ENCODE assay signal across 25 cellular contexts in genomic region chrX:104641176-104641575, GRCh38.
A peak's percentile ranks its signal among the peaks of the same experiment; 100 is the strongest.
DNase-seq lines count a peak whose midpoint lies in the region; ATAC-seq and TF ChIP-seq lines count a peak whose summit lies in the region.
"Had no signal": no experiment of that assay in that cellular context is flagged by ENCODE, and none has a peak within 500 bp of the region (broad histone marks: within the 10 kb centered on the region; RNA-seq: fewer than 3 reads in every experiment).

No MANE protein-coding gene starts in this region.

- no peaks in the 10 kb centered on the region for H4K20me1 ChIP-seq in GM23338 (replicated peaks; ENCODE audit: insufficient read depth)

- H3K9me3 Mint-ChIP-seq in GM23338, result peaks cover 15% of the 10 kb centered on the region

- no peaks in the 10 kb centered on the region for H3K4me1 ChIP-seq in GM23338 (ENCODE audit: insufficient read depth)
- H3K4me1 ChIP-seq: esophagus muscularis mucosa, left lung, psoas muscle, stomach had no signal

- H3F3A ChIP-seq in GM23338 (replicated peaks; ENCODE audit: low read depth), result no peaks in the 10 kb centered on the region

- H3K9me2 ChIP-seq in GM23338 (ENCODE audit: insufficient read depth), result no peaks in the 10 kb centered on the region

- H3K79me2 ChIP-seq in GM23338 (replicated peaks; ENCODE audit: insufficient read depth), result no peaks in the 10 kb centered on the region

- peak; percentile 42 to 61 for TF ChIP-seq CTCF in GM23338 (conservative IDR thresholded peaks at IDR 0.05; ENCODE audit: low read depth in 2 of 2)

- in situ Hi-C loops in SK-MEL-5 (cut with HindIII; ENCODE audit: low pct_unique_long_range_greater_than_20kb, low sequenced_read_pairs), result no loop called here

- no peak overlapping the region for H2AFZ ChIP-seq in GM23338

- H3K4me1 Mint-ChIP-seq in GM23338, result no peaks in the 10 kb centered on the region
- H3K4me1 Mint-ChIP-seq: CD4-positive, CD25-positive, alpha-beta regulatory T cell; neural crest cell had no signal

- no peak overlapping the region for H3K4me3 ChIP-seq in GM23338
- H3K4me3 ChIP-seq: esophagus muscularis mucosa, left lung, psoas muscle, SK-N-MC, stomach had no signal

- no peaks in the 10 kb centered on the region for H3K27me3 Mint-ChIP-seq in GM23338 (ENCODE audit: insufficient read depth, low read depth, poor library complexity)
- H3K27me3 Mint-ChIP-seq: CD4-positive, CD25-positive, alpha-beta regulatory T cell had no signal

- ATAC-seq in GM23338 (peak; percentile 86), HG02798 (IDR thresholded peaks at IDR 0.05; ENCODE audit: poor library complexity, unreplicated experiment) (no peak), HG02571 (IDR thresholded peaks at IDR 0.05; ENCODE audit: unreplicated experiment) (no peak)
- ATAC-seq: activated CD4-positive, CD25-positive, alpha-beta regulatory T cell treated with anti-CD3 and anti-CD28 coated beads, Interleukin-2, amount 50 U/mL, for 24 hours; left lung; psoas muscle had no signal

- H3K4me2 ChIP-seq in GM23338, result no peak overlapping the region

- H3K36me3 ChIP-seq in GM23338 (ENCODE audit: insufficient read depth), result no peaks in the 10 kb centered on the region
- H3K36me3 ChIP-seq: esophagus muscularis mucosa, left lung, stomach had no signal

- DNase-seq in ELF-1 (ENCODE audit: low read depth, low spot score) (peak; percentile 30), GM23338 (ENCODE audit: low spot score) (peak; percentile 59), SK-MEL-5 (ENCODE audit: low read depth, low spot score) (peak; percentile 4), iPS DF 4.7 (ENCODE audit: extremely low read depth, low spot score) (peak; percentile 28), pons (ENCODE audit: low spot score) (no peak), NCI-H2227 (lab: John Stamatoyannopoulos, UW; ENCODE audit: unreplicated experiment) (no peak)
- DNase-seq: CD4-positive, CD25-positive, alpha-beta regulatory T cell; DND-41; effector CD4-positive, alpha-beta T cell; Kasumi-1; left lung; NCI-H1092; NCI-H2029 treated with DMSO at 0.1 percent for 48 hours; NCI-H446 treated with DMSO at 0.1 percent for 48 hours; psoas muscle; stimulated activated CD4-positive, alpha-beta T cell treated with anti-CD3 and anti-CD28 coated beads, Interleukin-4, amount 100 ng/mL, for 4 hours; stomach; T-helper 9 cell had no signal

- peaks cover 7% of the 10 kb centered on the region; the same call in 2 of the 3 replicates for H3K36me3 Mint-ChIP-seq in GM23338 (ENCODE audit: low read depth)
- H3K36me3 Mint-ChIP-seq: activated naive CD8-positive, alpha-beta T cell; CD4-positive, CD25-positive, alpha-beta regulatory T cell had no signal

- no peak overlapping the region for H3K4me3 Mint-ChIP-seq in GM23338
- H3K4me3 Mint-ChIP-seq: activated naive CD8-positive, alpha-beta T cell; CD4-positive, CD25-positive, alpha-beta regulatory T cell; neural crest cell had no signal

- no peak overlapping the region for H3K27ac ChIP-seq in GM23338 (ENCODE audit: low read depth)
- H3K27ac ChIP-seq: esophagus muscularis mucosa, left lung, psoas muscle, SK-N-MC, stomach had no signal

- H3K27ac Mint-ChIP-seq in GM23338, result no peak overlapping the region
- H3K27ac Mint-ChIP-seq: activated naive CD8-positive, alpha-beta T cell; CD4-positive, CD25-positive, alpha-beta regulatory T cell had no signal

- no peaks in the 10 kb centered on the region for H3K27me3 ChIP-seq in GM23338 (ENCODE audit: insufficient read depth)
- H3K27me3 ChIP-seq: esophagus muscularis mucosa, left lung, stomach had no signal

TF ChIP-seq in GM23338, 12 proteins besides CTCF, POLR2A, EP300 and RAD21:
- no peak for TF ChIP-seq NANOG (IDR thresholded peaks at IDR 0.05; ENCODE audit: borderline replicate concordance)
- TF ChIP-seq EZH2phosphoT487 (IDR thresholded peaks at IDR 0.05; ENCODE audit: unreplicated experiment), result no peak
- TF ChIP-seq, protein P1, sequence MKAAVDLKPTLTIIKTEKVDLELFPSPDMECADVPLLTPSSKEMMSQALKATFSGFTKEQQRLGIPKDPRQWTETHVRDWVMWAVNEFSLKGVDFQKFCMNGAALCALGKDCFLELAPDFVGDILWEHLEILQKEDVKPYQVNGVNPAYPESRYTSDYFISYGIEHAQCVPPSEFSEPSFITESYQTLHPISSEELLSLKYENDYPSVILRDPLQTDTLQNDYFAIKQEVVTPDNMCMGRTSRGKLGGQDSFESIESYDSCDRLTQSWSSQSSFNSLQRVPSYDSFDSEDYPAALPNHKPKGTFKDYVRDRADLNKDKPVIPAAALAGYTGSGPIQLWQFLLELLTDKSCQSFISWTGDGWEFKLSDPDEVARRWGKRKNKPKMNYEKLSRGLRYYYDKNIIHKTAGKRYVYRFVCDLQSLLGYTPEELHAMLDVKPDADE (IDR thresholded peaks at IDR 0.05), result no peak
TF ChIP-seq in GM23338: peak in this region for 0.

Comparison
In these comparisons a context has a peak if more than half of its experiments do, and no peak if none do; other contexts are left out.
1. DNase-seq: peak in ELF-1 (single experiment), GM23338 (single experiment), SK-MEL-5 (single experiment) and iPS DF 4.7 (single experiment); none in pons (single experiment) and NCI-H2227 (single experiment).